29 cellular contexts compared by ENCODE assay signal in the genomic region with DNA sequence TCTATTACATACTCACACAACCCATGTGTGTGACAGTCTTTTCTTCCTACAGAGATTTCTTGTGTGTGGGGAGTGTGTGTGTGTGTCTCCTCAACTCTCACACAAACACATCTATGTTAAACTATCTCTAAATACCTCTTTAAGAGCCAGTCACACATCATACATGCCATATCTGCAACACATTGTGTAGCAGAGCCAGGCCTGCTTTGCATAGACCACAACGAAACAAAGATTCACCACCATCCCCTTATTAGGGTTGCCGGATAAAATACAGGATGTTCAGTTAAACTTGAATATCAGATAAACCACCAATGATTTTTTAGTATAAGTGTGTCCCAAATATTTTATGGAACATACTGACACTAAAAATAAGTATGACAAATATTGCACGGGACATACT. TPM values are rescaled to one million over a fixed set of nuclear protein-coding genes. Genes with fewer than 3 reads are reported as not detected.
DNase-seq lines count a peak whose midpoint lies in the region; ATAC-seq, FAIRE-seq and TF ChIP-seq lines count a peak whose summit lies in the region.
"Had no signal": no experiment of that assay in that cellular context is flagged by ENCODE, and none has a peak within 500 bp of the region (broad histone marks: within the 10 kb centered on the region; RNA-seq: fewer than 3 reads in every experiment).

No MANE protein-coding gene starts in this region.

- no peak for TF ChIP-seq EP300 in GM12878 (IDR thresholded peaks at IDR 0.05; ENCODE audit: borderline replicate concordance in 1 of 2, control insufficient read depth in 1 of 2, low read depth in 2 of 2, low read length in 2 of 2)

- H3K27ac ChIP-seq in GM12878 (ENCODE audit: control insufficient read depth, insufficient read depth) (no peak overlapping the region), Karpas-422 (ENCODE audit: low read length) (no peak overlapping the region)
- H3K27ac ChIP-seq: C4-2B, dorsolateral prefrontal cortex, left ventricle myocardium inferior, Peyer's patch, psoas muscle, SJCRH30, upper lobe of left lung had no signal

- TF ChIP-seq POLR2A in GM12878 (IDR thresholded peaks at IDR 0.05; ENCODE audit: low read depth, low read length) (no peak), H54 (IDR thresholded peaks at IDR 0.05; ENCODE audit: low read depth, low read length) (no peak)

- DNase-seq in GM12878 (ENCODE audit: low read depth, low spot score) (peak; percentile 16), H54 (ENCODE audit: insufficient read length, low spot score) (no peak), NCI-H2081 (lab: John Stamatoyannopoulos, UW) (no peak), Karpas-422 (no peak)
- no peak for DNase-seq in activated effector memory CD4-positive, alpha-beta T cell treated with Interleukin-2 at 50 U/mL for 16 hours
- DNase-seq: activated CD4-positive, CD25-positive, alpha-beta regulatory T cell treated with anti-CD3 and anti-CD28 coated beads, Interleukin-2, amount 50 U/mL, for 72 hours; activated CD8-positive, alpha-beta T cell treated with anti-CD3 and anti-CD28 coated beads for 36 hours; activated naive CD8-positive, alpha-beta T cell treated with anti-CD3 and anti-CD28 coated beads, Interleukin-2, amount 10 ng/mL, durations not matched to agents 7 days and 5 days; dorsolateral prefrontal cortex; EL; KG1; left ventricle myocardium inferior; NCI-H1436 treated with DMSO at 0.1 percent for 48 hours; NCI-H524; NK-92 treated with Interleukin-12 subunit alpha and Interleukin-12 subunit beta, amount 100 ng/mL, for 24 hours; Peyer's patch; psoas muscle; SJCRH30; T-cell; upper lobe of left lung had no signal

- no peaks in the 10 kb centered on the region for H3K9me2 ChIP-seq in Karpas-422 (replicated peaks; ENCODE audit: insufficient read depth, low read length)

- in situ Hi-C loops in GM12878 (cut with MboI) = no loop called here

- WGBS in GM12878 (ENCODE audit: insufficient coverage, insufficient replicate concordance, low lambda C conversion rate, missing lambda C conversion rate) = 38% methylated on average over 3 of the region's 3 CpGs

- no peak overlapping the region for H3K9ac ChIP-seq in GM12878 (ENCODE audit: control insufficient read depth, insufficient read depth, low read length)
- no peak overlapping the region for H3K9ac ChIP-seq in Karpas-422 (ENCODE audit: low read length)

- H3K27me3 ChIP-seq in GM12878 (replicated peaks in 1 of 2; ENCODE audit: control insufficient read depth in 2 of 2, insufficient read depth in 2 of 2, low read length in 1 of 2) = no peaks in the 10 kb centered on the region
- H3K27me3 ChIP-seq in Karpas-422 (ENCODE audit: low read length) = no peaks in the 10 kb centered on the region
- H3K27me3 ChIP-seq: dorsolateral prefrontal cortex, Peyer's patch, SJCRH30, upper lobe of left lung had no signal

- POLR2A ChIA-PET in GM12878 (lab: Charles Lee) = no interaction called here

- no peaks in the 10 kb centered on the region for H3K9me3 ChIP-seq in GM12878 (replicated peaks; ENCODE audit: control insufficient read depth, insufficient read depth, low read length)
- H3K9me3 ChIP-seq in Karpas-422 (ENCODE audit: low read length) = no peaks in the 10 kb centered on the region
- H3K9me3 ChIP-seq: left ventricle myocardium inferior, Peyer's patch, psoas muscle, SJCRH30, upper lobe of left lung had no signal

- no TSS peak for BruUV-seq in GM12878 (replicated peaks; lab: Mats Ljungman, UMichigan)

- CTCF ChIA-PET in GM12878 (lab: Yijun Ruan, JAX) = no interaction called here

- TF ChIP-seq CTCF in GM12878 (IDR thresholded peaks at IDR 0.05 in 2 of 3, conservative IDR thresholded peaks at IDR 0.05 in 1 of 3; ENCODE audit: control insufficient read depth in 2 of 3, extremely low read depth in 1 of 3, insufficient read depth in 1 of 3, low read depth in 3 of 3, low read length in 3 of 3) = no peak

- H3K79me2 ChIP-seq in GM12878 (ENCODE audit: control insufficient read depth, insufficient read depth, low read length) = no peaks in the 10 kb centered on the region
- H3K79me2 ChIP-seq in Karpas-422 (ENCODE audit: low read length) = no peaks in the 10 kb centered on the region

- TF ChIP-seq RAD21 in GM12878 (IDR thresholded peaks at IDR 0.05; ENCODE audit: insufficient read depth, low read depth, low read length) = no peak

- RAD21 ChIA-PET in GM12878 (lab: Charles Lee; ENCODE audit: unreplicated experiment) = no interaction called here

- H3K4me3 ChIP-seq in GM12878 (no peak overlapping the region), Karpas-422 (ENCODE audit: low read length) (no peak overlapping the region)
- H3K4me3 ChIP-seq: left ventricle myocardium inferior, Peyer's patch, psoas muscle, SJCRH30, upper lobe of left lung had no signal

- FAIRE-seq in GM12878 (lab: Jason Lieb, UNC) (no peak), H54 (lab: Jason Lieb, UNC) (no peak)
- FAIRE-seq: D721Med, TTC549 had no signal

- SMC1A ChIA-PET in GM12878 (lab: Charles Lee; ENCODE audit: uncharacterized antibody, unreplicated experiment) = no interaction called here

- intact Hi-C loops in GM12878 (cut with micrococcal nuclease; ENCODE audit: unreplicated experiment) = no loop called here

- H4K20me1 ChIP-seq in GM12878 (ENCODE audit: control insufficient read depth, insufficient read depth) (no peaks in the 10 kb centered on the region), Karpas-422 (ENCODE audit: insufficient read depth, low read depth, low read length) (no peaks in the 10 kb centered on the region)

- no peaks in the 10 kb centered on the region for H3K4me1 ChIP-seq in GM12878 (ENCODE audit: control insufficient read depth, insufficient read depth, low read length)
- no peaks in the 10 kb centered on the region; the same call in 1 of the 2 replicates for H3K4me1 ChIP-seq in Karpas-422 (ENCODE audit: low read length)
- H3K4me1 ChIP-seq: left ventricle myocardium inferior, Peyer's patch, psoas muscle, SJCRH30 had no signal

- H3K36me3 ChIP-seq in GM12878 (ENCODE audit: control insufficient read depth in 2 of 2, insufficient read depth in 2 of 2, low read length in 1 of 2) = no peaks in the 10 kb centered on the region
- no peaks in the 10 kb centered on the region for H3K36me3 ChIP-seq in Karpas-422 (ENCODE audit: insufficient read depth, low read length)
- H3K36me3 ChIP-seq: left ventricle myocardium inferior, Peyer's patch, SJCRH30, upper lobe of left lung had no signal

- no peak overlapping the region for H2AFZ ChIP-seq in GM12878 (ENCODE audit: control insufficient read depth, low read depth, low read length)
- H2AFZ ChIP-seq in Karpas-422 (ENCODE audit: low read length) = no peak overlapping the region

- peak; percentile 75 for ATAC-seq in GM19324 (IDR thresholded peaks at IDR 0.05; ENCODE audit: low FRiP score, unreplicated experiment)
- ATAC-seq in GM21717 (IDR thresholded peaks at IDR 0.05; ENCODE audit: unreplicated experiment) = peak; percentile 87
- peak; percentile 54 for ATAC-seq in HG03159 (IDR thresholded peaks at IDR 0.05; ENCODE audit: unreplicated experiment)
- peak; percentile 87 for ATAC-seq in GM12878
- ATAC-seq: activated CD8-positive, alpha-beta T cell treated with anti-CD3 and anti-CD28 coated beads for 36 hours; HCT116; psoas muscle; T-cell had no signal

- no peak overlapping the region for H3K4me2 ChIP-seq in GM12878 (ENCODE audit: control insufficient read depth, insufficient read depth)
- H3K4me2 ChIP-seq in Karpas-422 (ENCODE audit: low read depth, low read length, poor library complexity, severe bottlenecking) = no peak overlapping the region

TF ChIP-seq in GM12878, 131 proteins besides CTCF, POLR2A, EP300 and RAD21 (continues in another document):
- TF ChIP-seq TBL1XR1 (IDR thresholded peaks at IDR 0.05; ENCODE audit: low read depth, low read length) = no peak
- no peak for TF ChIP-seq SMC3 (IDR thresholded peaks at IDR 0.05; ENCODE audit: borderline replicate concordance, low read length)
- 0 out of 4 replicates have a peak, but pooled peaks of 1 of the 2 experiments have one; percentile 26 for TF ChIP-seq SRF (IDR thresholded peaks at IDR 0.05; ENCODE audit: low read depth in 2 of 2, low read length in 2 of 2)
- TF ChIP-seq TCF12 (IDR thresholded peaks at IDR 0.05; ENCODE audit: low read depth, low read length) = no peak
- TF ChIP-seq NR2F1 (conservative IDR thresholded peaks at IDR 0.05) = no peak
- TF ChIP-seq POLR2AphosphoS5 (IDR thresholded peaks at IDR 0.05; ENCODE audit: low read length) = no peak
- TF ChIP-seq POU2F2 (IDR thresholded peaks at IDR 0.05; ENCODE audit: borderline replicate concordance, low read depth, low read length) = peak; percentile 85; the same call in 1 of the 3 replicates
- no peak for TF ChIP-seq SUPT20H (IDR thresholded peaks at IDR 0.05; ENCODE audit: borderline replicate concordance, control insufficient read depth, low read depth, low read length)
- no peak for TF ChIP-seq FOS (IDR thresholded peaks at IDR 0.05; ENCODE audit: borderline replicate concordance, extremely low read depth, insufficient read length)
- no peak for TF ChIP-seq BRCA1 (IDR thresholded peaks at IDR 0.05; ENCODE audit: low read depth, low read length)

RNA-seq across cellular contexts. Expression of a gene that starts 2.3 kb away (rescaled TPM):
- total RNA-seq in GM12878 (2013; cell fraction: nucleolus; rRNA removed) = not detected in 2 replicates
- not detected in 2 replicates for total RNA-seq in GM12878 (2014; rRNA removed)
- not detected in 2 replicates for total RNA-seq in GM12878 (2014; rRNA removed; fragmentation: Illumina TruSeq; extraction: Trizol)
- not detected in 2 replicates for total RNA-seq in GM12878 (2021)
- not detected for polyA plus RNA-seq in GM12878 (2011; ENCODE audit: low read depth)
- not detected in 2 replicates for polyA plus RNA-seq in GM12878 (2011; rRNA removed)
- polyA plus RNA-seq in GM12878 (2011; cell fraction: cytosol; rRNA removed) = not detected in 2 replicates
- not detected in 2 replicates for polyA plus RNA-seq in GM12878 (2011; cell fraction: nucleus; rRNA removed)
- polyA plus RNA-seq in GM12878 (2012) = not detected in 2 replicates
- polyA plus RNA-seq in GM12878 (2014; fragmentation: Illumina TruSeq; extraction: Trizol) = not detected in 2 replicates
- not detected for polyA plus RNA-seq in GM12878 (2014; fragmentation: Nextera tagmentation; extraction: Ambion mirVana)
- not detected in 2 replicates for polyA plus RNA-seq in GM12878 (2014; rRNA removed)
- polyA plus RNA-seq in GM12878 (2016; fragmentation: Nextera tagmentation; extraction: Ambion mirVana) = not detected
- polyA minus RNA-seq in GM12878 (2011; rRNA and poly(A)+ RNA removed) = not detected in 2 replicates
- not detected in 2 replicates for polyA minus RNA-seq in GM12878 (2011; cell fraction: cytosol; rRNA and poly(A)+ RNA removed)
- not detected in 2 replicates for polyA minus RNA-seq in GM12878 (2011; cell fraction: nucleus; rRNA and poly(A)+ RNA removed)
- not detected in 2 replicates for total RNA-seq in Karpas-422 (2014; rRNA removed; shearing (Covaris generic); ENCODE audit: low replicate concordance)
- total RNA-seq: activated CD8-positive, alpha-beta T cell treated with anti-CD3 and anti-CD28 coated beads for 36 hours; activated naive CD8-positive, alpha-beta T cell treated with anti-CD3 and anti-CD28 coated beads, Interleukin-2, amount 10 ng/mL, durations not matched to agents 7 days and 5 days; fibroblast of lung; left ventricle myocardium inferior; mesenteric fat pad; Peyer's patch; psoas muscle; SJCRH30 had no signal
- polyA plus RNA-seq: fibroblast of lung had no signal
